ENCODE assay signal across 11 cellular contexts in the genomic region with DNA sequence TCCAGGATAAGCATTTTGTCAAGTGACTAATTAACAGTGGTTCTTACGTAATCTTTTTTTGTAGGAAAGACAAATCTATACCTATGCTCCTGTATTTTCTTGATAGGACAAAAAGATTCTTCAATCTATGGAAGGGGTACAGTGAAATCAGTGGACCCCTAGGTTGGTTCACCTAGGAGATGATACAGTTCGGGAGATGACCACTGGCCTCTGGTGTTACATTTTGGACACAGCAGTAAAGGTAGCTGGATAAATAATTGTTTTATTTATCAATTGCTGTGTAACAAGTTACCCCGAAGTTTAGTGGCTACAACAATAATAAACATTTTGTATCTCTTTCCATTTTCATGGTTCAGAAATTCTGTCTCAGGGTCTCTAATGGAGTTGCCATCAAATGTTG.
DNase-seq lines count a peak whose midpoint lies in the region; FAIRE-seq and TF ChIP-seq lines count a peak whose summit lies in the region.
"Had no signal": no experiment of that assay in that cellular context is flagged by ENCODE, and none has a peak within 500 bp of the region (broad histone marks: within the 10 kb centered on the region; RNA-seq: fewer than 3 reads in every experiment).

No MANE protein-coding gene starts in this region.

- no CpG with 5 or more reads among the region's 3 CpGs for WGBS in mesendoderm (ENCODE audit: extremely low coverage, insufficient coverage, low lambda C conversion rate)

- H3K4me1 ChIP-seq in mesendoderm (ENCODE audit: control insufficient read depth, low read depth, low read length): no peaks in the 10 kb centered on the region

- no peak for TF ChIP-seq POLR2A in H54 (IDR thresholded peaks at IDR 0.05; ENCODE audit: low read depth, low read length)

- H3K79me2 ChIP-seq in mesendoderm (ENCODE audit: control insufficient read depth, insufficient read depth, low read length): no peaks in the 10 kb centered on the region

- no peak overlapping the region for H2BK15ac ChIP-seq in mesendoderm (replicated peaks; ENCODE audit: low read depth)

- FAIRE-seq in H54 (lab: Jason Lieb, UNC): no peak

- no peak overlapping the region for H4K5ac ChIP-seq in mesendoderm (ENCODE audit: low read length)

- no peak overlapping the region for H3K18ac ChIP-seq in mesendoderm (ENCODE audit: low read length)

- H3K9ac ChIP-seq in mesendoderm (ENCODE audit: low read length): no peak overlapping the region

- peak; percentile 36 for DNase-seq in DMS53 (lab: John Stamatoyannopoulos, UW)
- peak; percentile 4 for DNase-seq in NCI-H460 (ENCODE audit: extremely low read depth, low read depth)
- peak; percentile 26 for DNase-seq in dermis blood vessel endothelial cell
- peak; percentile 27 for DNase-seq in mesendoderm
- DNase-seq in H54 (ENCODE audit: insufficient read length, low spot score): no peak
- no peak for DNase-seq in AG20443 (ENCODE audit: low spot score)
- DNase-seq in HEK293T (ENCODE audit: extremely low spot score): no peak
- no peak for DNase-seq in hypothalamus (lab: John Stamatoyannopoulos, UW)
- DNase-seq: NCI-H1105, NCI-H510A treated with DMSO at 0.1 percent for 48 hours, SIG-M5 had no signal

- H3K27ac ChIP-seq in mesendoderm (ENCODE audit: low read depth, low read length): no peak overlapping the region

- H2AK5ac ChIP-seq in mesendoderm (ENCODE audit: low read length): no peak overlapping the region

- no peak overlapping the region for H3K4ac ChIP-seq in mesendoderm (ENCODE audit: low read depth, low read length)

- no peak overlapping the region for H2BK5ac ChIP-seq in mesendoderm (ENCODE audit: low read length)

- no peak overlapping the region for H3K4me2 ChIP-seq in mesendoderm (ENCODE audit: low read length)

- no peak overlapping the region for H3K4me3 ChIP-seq in mesendoderm (ENCODE audit: low read length)

- POLR2A ChIA-PET in HEK293T (lab: Yijun Ruan, JAX): no interaction called here

- no peaks in the 10 kb centered on the region for H3K27me3 ChIP-seq in mesendoderm (ENCODE audit: insufficient read depth, low read length, poor library complexity)

- no peaks in the 10 kb centered on the region for H3K36me3 ChIP-seq in mesendoderm (ENCODE audit: control insufficient read depth, insufficient read depth, low read length)

- no peaks in the 10 kb centered on the region for H3K79me1 ChIP-seq in mesendoderm (ENCODE audit: low read length)

- H3K23ac ChIP-seq in mesendoderm (ENCODE audit: low read length): no peak overlapping the region

- no peak overlapping the region for H4K8ac ChIP-seq in mesendoderm (ENCODE audit: low read depth, low read length)

- CTCF ChIA-PET in HEK293T (lab: Yijun Ruan, JAX): interaction anchor here (0.7 to 0.8 kb wide), 3 partner anchors 58 to 453 kb away, joined by 3 read pairs; no protein-coding TSS in a partner anchor

- H3K56ac ChIP-seq in mesendoderm (ENCODE audit: low read length): no peak overlapping the region

- no peak overlapping the region for H2BK120ac ChIP-seq in mesendoderm (ENCODE audit: low read depth, low read length)

TF ChIP-seq in HEK293T, 16 proteins besides CTCF, POLR2A, EP300 and RAD21:
- TF ChIP-seq ELF4 (IDR thresholded peaks at IDR 0.05) (no peak), ZNF384 (IDR thresholded peaks at IDR 0.05) (no peak), SP1 (IDR thresholded peaks at IDR 0.05) (no peak), FOXK2 (IDR thresholded peaks at IDR 0.05) (no peak), BHLHE40 (IDR thresholded peaks at IDR 0.05; ENCODE audit: borderline replicate concordance) (no peak), SUZ12 (IDR thresholded peaks at IDR 0.05) (no peak)
- TF ChIP-seq, protein P1, sequence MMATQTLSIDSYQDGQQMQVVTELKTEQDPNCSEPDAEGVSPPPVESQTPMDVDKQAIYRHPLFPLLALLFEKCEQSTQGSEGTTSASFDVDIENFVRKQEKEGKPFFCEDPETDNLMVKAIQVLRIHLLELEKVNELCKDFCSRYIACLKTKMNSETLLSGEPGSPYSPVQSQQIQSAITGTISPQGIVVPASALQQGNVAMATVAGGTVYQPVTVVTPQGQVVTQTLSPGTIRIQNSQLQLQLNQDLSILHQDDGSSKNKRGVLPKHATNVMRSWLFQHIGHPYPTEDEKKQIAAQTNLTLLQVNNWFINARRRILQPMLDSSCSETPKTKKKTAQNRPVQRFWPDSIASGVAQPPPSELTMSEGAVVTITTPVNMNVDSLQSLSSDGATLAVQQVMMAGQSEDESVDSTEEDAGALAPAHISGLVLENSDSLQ (IDR thresholded peaks at IDR 0.05): no peak

Comparison
In these comparisons a context has a peak if more than half of its experiments do, and no peak if none do; other contexts are left out.
1. DNase-seq: peak in DMS53 (single experiment), NCI-H460 (single experiment), dermis blood vessel endothelial cell (single experiment) and mesendoderm (single experiment); none in H54 (single experiment), AG20443 (single experiment), HEK293T (single experiment) and hypothalamus (0 of 51).